Comparison of ENCODE assay signal across 24 cellular contexts in the genomic region with DNA sequence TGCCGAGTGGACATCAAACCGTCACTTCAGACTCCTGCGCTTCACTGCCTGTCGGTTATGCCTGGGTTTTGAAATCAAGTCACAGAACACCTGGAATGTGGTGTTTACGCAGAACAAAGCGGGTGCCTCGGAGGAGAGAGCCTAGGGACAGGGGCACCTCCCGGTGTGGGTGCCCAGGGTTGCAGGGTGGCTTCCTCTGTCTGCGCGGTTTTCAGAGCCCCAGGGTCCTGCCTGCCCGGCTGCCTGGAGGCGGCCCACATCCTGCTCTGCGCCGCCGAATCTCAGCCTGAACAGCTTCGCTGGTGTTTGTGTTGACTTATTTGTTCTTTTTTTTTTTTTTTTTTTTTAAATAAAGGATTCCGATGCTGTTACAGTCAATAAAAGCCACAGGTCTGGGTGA.
"Had no signal": no experiment of that assay in that cellular context is flagged by ENCODE, and none has a peak within 500 bp of the region (broad histone marks: within the 10 kb centered on the region; RNA-seq: fewer than 3 reads in every experiment).

No MANE protein-coding gene starts in this region.

- H3K27me3 Mint-ChIP-seq: activated B cell treated with CpG ODN at 0.5 μM for 24 hours; brain; dendritic cell treated with granulocyte-macrophage colony-stimulating factor and Interleukin-4, amounts not matched to agents 40 ng/mL and 50 ng/mL, for 4 days had no signal

- H3K27ac ChIP-seq: heart right ventricle, neutrophil, ovary, prostate gland, transverse colon, vagina had no signal

- H3K4me1 ChIP-seq: heart right ventricle, prostate gland, transverse colon, vagina had no signal

- H3K4me3 ChIP-seq: heart right ventricle, lung, ovary, prostate gland, transverse colon, vagina had no signal

- H3K27ac Mint-ChIP-seq: activated B cell treated with CpG ODN at 0.5 μM for 24 hours; dendritic cell treated with granulocyte-macrophage colony-stimulating factor and Interleukin-4, amounts not matched to agents 40 ng/mL and 50 ng/mL, for 4 days; mesothelial cell of epicardium; T-helper 17 cell had no signal

- H3K9me3 Mint-ChIP-seq: activated B cell treated with CpG ODN at 0.5 μM for 24 hours; brain; dendritic cell treated with granulocyte-macrophage colony-stimulating factor and Interleukin-4, amounts not matched to agents 40 ng/mL and 50 ng/mL, for 4 days; mesothelial cell of epicardium; naive thymus-derived CD8-positive, alpha-beta T cell had no signal

- ATAC-seq: heart right ventricle, left colon, T-helper 17 cell had no signal

- DNase-seq: activated B cell treated with CpG ODN at 0.5 μM for 24 hours; activated CD4-positive, alpha-beta T cell treated with anti-CD3 and anti-CD28 coated beads for 48 hours; activated CD8-positive, alpha-beta memory T cell treated with anti-CD3 and anti-CD28 coated beads, Interleukin-2, amount 50 U/mL, for 48 hours; activated effector memory CD4-positive, alpha-beta T cell treated with Interleukin-2 at 50 U/mL for 16 hours; activated naive CD4-positive, alpha-beta T cell treated with anti-CD3 and anti-CD28 coated beads, Interleukin-2, amount 50 U/mL, for 16 hours; activated T-cell treated with anti-CD3 and anti-CD28 coated beads, Interleukin-2, amount 50 U/mL, for 48 hours; effector CD4-positive, alpha-beta T cell; erythroblast; foreskin fibroblast; heart right ventricle; left colon; stimulated activated CD4-positive, alpha-beta T cell treated with anti-CD3 and anti-CD28 coated beads, Interleukin-12 subunit alpha, Interleukin-12 subunit beta, amount 100 ng/mL, for 4 hours; stimulated activated CD4-positive, alpha-beta T cell treated with anti-CD3 and anti-CD28 coated beads, Interleukin-4, amount 100 ng/mL, for 4 hours; T-helper 17 cell; transverse colon had no signal

- H3K27me3 ChIP-seq: neutrophil, ovary, transverse colon, vagina had no signal

- H3K9me3 ChIP-seq: heart right ventricle, neutrophil, ovary, prostate gland, transverse colon, vagina had no signal

- H3K36me3 ChIP-seq: heart right ventricle, ovary, prostate gland, transverse colon, vagina had no signal

- H3K4me1 Mint-ChIP-seq: T-helper 17 cell had no signal

- H3K36me3 Mint-ChIP-seq: brain; mesothelial cell of epicardium; naive thymus-derived CD8-positive, alpha-beta T cell had no signal

- H3K4me3 Mint-ChIP-seq: activated B cell treated with CpG ODN at 0.5 μM for 24 hours; brain; dendritic cell treated with granulocyte-macrophage colony-stimulating factor and Interleukin-4, amounts not matched to agents 40 ng/mL and 50 ng/mL, for 4 days; mesothelial cell of epicardium; T-helper 17 cell had no signal
